Comparison of ENCODE assay signal across 11 cellular contexts in genomic region chr3:116517308-116517707, GRCh38.
DNase-seq lines count a peak whose midpoint lies in the region; ATAC-seq, FAIRE-seq and TF ChIP-seq lines count a peak whose summit lies in the region.
"Had no signal": no experiment of that assay in that cellular context is flagged by ENCODE, and none has a peak within 500 bp of the region (broad histone marks: within the 10 kb centered on the region; RNA-seq: fewer than 3 reads in every experiment).

No MANE protein-coding gene starts in this region.

- H3K4me2 ChIP-seq in KMS-11 (no peak overlapping the region), GM12878 (ENCODE audit: control insufficient read depth, insufficient read depth) (no peak overlapping the region)

- POLR2A ChIA-PET in GM12878 (lab: Charles Lee), result no interaction called here
- POLR2A ChIA-PET in activated CD4-positive, alpha-beta T cell treated with anti-CD3 and anti-CD28 coated beads, Interleukin-2, amount 10 ng/mL, durations not matched to agents 7 days and 5 days (lab: Charles Lee), result no interaction called here

- FAIRE-seq in GM12878 (lab: Jason Lieb, UNC), result no peak
- FAIRE-seq in GM12891 (lab: Jason Lieb, UNC), result no peak

- in situ Hi-C loops in GM12878 (cut with MboI), result no loop called here

- BruUV-seq in GM12878 (replicated peaks; lab: Mats Ljungman, UMichigan), result no TSS peak

- H2AFZ ChIP-seq in KMS-11 (ENCODE audit: low read depth), result no peak overlapping the region
- no peak overlapping the region for H2AFZ ChIP-seq in GM12878 (ENCODE audit: control insufficient read depth, low read depth, low read length)

- H3K27me3 ChIP-seq in KMS-11 (ENCODE audit: insufficient read depth, low read depth) (no peaks in the 10 kb centered on the region), GM12878 (replicated peaks in 1 of 2; ENCODE audit: control insufficient read depth in 2 of 2, insufficient read depth in 2 of 2, low read length in 1 of 2) (no peaks in the 10 kb centered on the region)

- no peak for TF ChIP-seq EP300 in GM12878 (IDR thresholded peaks at IDR 0.05; ENCODE audit: borderline replicate concordance in 1 of 2, control insufficient read depth in 1 of 2, low read depth in 2 of 2, low read length in 2 of 2)

- H4K20me1 ChIP-seq in KMS-11 (ENCODE audit: insufficient read depth) (no peaks in the 10 kb centered on the region), GM12878 (ENCODE audit: control insufficient read depth, insufficient read depth) (no peaks in the 10 kb centered on the region)

- H3K9ac ChIP-seq in KMS-11, result no peak overlapping the region
- no peak overlapping the region for H3K9ac ChIP-seq in GM12878 (ENCODE audit: control insufficient read depth, insufficient read depth, low read length)

- WGBS in GM12878 (ENCODE audit: insufficient coverage, insufficient replicate concordance, low lambda C conversion rate, missing lambda C conversion rate), result 82% methylated on average over 1 of the region's 1 CpG

- no peaks in the 10 kb centered on the region for H3K9me3 ChIP-seq in GM12878 (replicated peaks; ENCODE audit: control insufficient read depth, insufficient read depth, low read length)

- TF ChIP-seq POLR2A in GM12878 (IDR thresholded peaks at IDR 0.05; ENCODE audit: low read depth, low read length) (no peak), GM12891 (IDR thresholded peaks at IDR 0.05; ENCODE audit: low read depth, low read length) (no peak)

- H3K9me3 Mint-ChIP-seq in activated CD4-positive, alpha-beta T cell treated with anti-CD3 and anti-CD28 coated beads, Interleukin-2, amount 10 ng/mL, durations not matched to agents 7 days and 5 days, result no peaks in the 10 kb centered on the region
- H3K9me3 Mint-ChIP-seq: activated B cell treated with CpG ODN at 0.5 μM for 24 hours had no signal

- DNase-seq in NCI-H2171 treated with DMSO at 0.1 percent for 48 hours (lab: John Stamatoyannopoulos, UW) (peak; percentile 28), NCI-H2171 (lab: John Stamatoyannopoulos, UW) (no peak), GM12878 (ENCODE audit: low read depth, low spot score) (no peak), pons (ENCODE audit: low spot score) (peak; percentile 13), GM12891 (ENCODE audit: insufficient read length, low spot score) (no peak), Ammon's horn (ENCODE audit: low spot score) (no peak)
- DNase-seq in activated CD4-positive, alpha-beta T cell treated with anti-CD3 and anti-CD28 coated beads, Interleukin-2, amount 10 ng/mL, durations not matched to agents 7 days and 5 days, result no peak
- DNase-seq: activated B cell treated with CpG ODN at 0.5 μM for 24 hours, anterior cingulate cortex, NCI-H526 had no signal

- 0 out of 2 replicates have a peak, but pooled peaks have one; percentile 30 for TF ChIP-seq RAD21 in GM12878 (IDR thresholded peaks at IDR 0.05; ENCODE audit: insufficient read depth, low read depth, low read length)

- RAD21 ChIA-PET in GM12878 (lab: Charles Lee; ENCODE audit: unreplicated experiment), result interaction anchor here (0.6 to 1.0 kb wide), 2 partner anchors 70 to 375 kb away, joined by 4 to 5 read pairs; no protein-coding TSS in a partner anchor

- H3K27ac ChIP-seq in KMS-11, result no peak overlapping the region
- no peak overlapping the region for H3K27ac ChIP-seq in GM12878 (ENCODE audit: control insufficient read depth, insufficient read depth)

- no peaks in the 10 kb centered on the region for H3K36me3 Mint-ChIP-seq in activated CD4-positive, alpha-beta T cell treated with anti-CD3 and anti-CD28 coated beads, Interleukin-2, amount 10 ng/mL, durations not matched to agents 7 days and 5 days (ENCODE audit: low read depth)

- H3K4me3 Mint-ChIP-seq in activated CD4-positive, alpha-beta T cell treated with anti-CD3 and anti-CD28 coated beads, Interleukin-2, amount 10 ng/mL, durations not matched to agents 7 days and 5 days, result no peak overlapping the region
- H3K4me3 Mint-ChIP-seq: activated B cell treated with CpG ODN at 0.5 μM for 24 hours had no signal

- no peaks in the 10 kb centered on the region for H3K27me3 Mint-ChIP-seq in activated CD4-positive, alpha-beta T cell treated with anti-CD3 and anti-CD28 coated beads, Interleukin-2, amount 10 ng/mL, durations not matched to agents 7 days and 5 days
- H3K27me3 Mint-ChIP-seq: activated B cell treated with CpG ODN at 0.5 μM for 24 hours had no signal

- CTCF ChIA-PET in GM12878 (lab: Yijun Ruan, JAX), result interaction anchor here (0.6 to 2.1 kb wide), 8 partner anchors 9 to 376 kb away, joined by 3 to 9 read pairs (median 4); no protein-coding TSS in a partner anchor
- CTCF ChIA-PET in activated CD4-positive, alpha-beta T cell treated with anti-CD3 and anti-CD28 coated beads, Interleukin-2, amount 10 ng/mL, durations not matched to agents 7 days and 5 days (lab: Charles Lee), result no interaction called here

- H3K4me1 Mint-ChIP-seq in activated CD4-positive, alpha-beta T cell treated with anti-CD3 and anti-CD28 coated beads, Interleukin-2, amount 10 ng/mL, durations not matched to agents 7 days and 5 days, result no peaks in the 10 kb centered on the region
- H3K4me1 Mint-ChIP-seq: activated B cell treated with CpG ODN at 0.5 μM for 24 hours had no signal

- ATAC-seq in GM12878, result peak; percentile 73

- H3K79me2 ChIP-seq in KMS-11 (ENCODE audit: insufficient read depth, low read depth), result no peaks in the 10 kb centered on the region
- no peaks in the 10 kb centered on the region for H3K79me2 ChIP-seq in GM12878 (ENCODE audit: control insufficient read depth, insufficient read depth, low read length)

- no peaks in the 10 kb centered on the region for H3K36me3 ChIP-seq in KMS-11 (ENCODE audit: insufficient read depth)
- H3K36me3 ChIP-seq in GM12878 (ENCODE audit: control insufficient read depth in 2 of 2, insufficient read depth in 2 of 2, low read length in 1 of 2), result no peaks in the 10 kb centered on the region

- H3K27ac Mint-ChIP-seq in activated CD4-positive, alpha-beta T cell treated with anti-CD3 and anti-CD28 coated beads, Interleukin-2, amount 10 ng/mL, durations not matched to agents 7 days and 5 days, result no peak overlapping the region
- H3K27ac Mint-ChIP-seq: activated B cell treated with CpG ODN at 0.5 μM for 24 hours had no signal

- H3K4me3 ChIP-seq in KMS-11 (IDR thresholded peaks at IDR 0.05; ENCODE audit: insufficient read depth, low read depth, low read length), result no peak overlapping the region
- no peak overlapping the region for H3K4me3 ChIP-seq in GM12878

- SMC1A ChIA-PET in GM12878 (lab: Charles Lee; ENCODE audit: uncharacterized antibody, unreplicated experiment), result interaction anchor here (0.5 to 1.5 kb wide), 5 partner anchors 9 to 417 kb away, joined by 3 to 7 read pairs (median 3); no protein-coding TSS in a partner anchor

- intact Hi-C loops in GM12878 (cut with micrococcal nuclease; ENCODE audit: unreplicated experiment), result loop anchor here (2.0 kb wide), 1 partner anchor 377 kb away; no protein-coding TSS in a partner anchor

- H3K4me1 ChIP-seq in KMS-11 (ENCODE audit: low read depth, poor library complexity, severe bottlenecking) (no peaks in the 10 kb centered on the region), GM12878 (ENCODE audit: control insufficient read depth, insufficient read depth, low read length) (no peaks in the 10 kb centered on the region)

- peak; percentile 49 for TF ChIP-seq CTCF in KMS-11 (conservative IDR thresholded peaks at IDR 0.05; ENCODE audit: low read depth, low read length)
- peak; percentile 29 to 42 (median 35); a peak in 4 of 6 replicates for TF ChIP-seq CTCF in GM12878 (IDR thresholded peaks at IDR 0.05 in 2 of 3, conservative IDR thresholded peaks at IDR 0.05 in 1 of 3; ENCODE audit: control insufficient read depth in 2 of 3, extremely low read depth in 1 of 3, insufficient read depth in 1 of 3, low read depth in 3 of 3, low read length in 3 of 3)

TF ChIP-seq in GM12878, 131 proteins besides CTCF, POLR2A, EP300 and RAD21:
- TF ChIP-seq RFX5 (IDR thresholded peaks at IDR 0.05; ENCODE audit: low read depth, low read length) (no peak), TCF7 (IDR thresholded peaks at IDR 0.05; ENCODE audit: borderline replicate concordance) (no peak), ZNF384 (IDR thresholded peaks at IDR 0.05; ENCODE audit: borderline replicate concordance, low read depth, low read length) (no peak)

TF ChIP-seq in GM12891, 5 proteins besides CTCF, POLR2A, EP300 and RAD21:
- TF ChIP-seq POU2F2 (IDR thresholded peaks at IDR 0.05; ENCODE audit: low read depth, low read length) (no peak), SPI1 (IDR thresholded peaks at IDR 0.05; ENCODE audit: low read depth, low read length) (no peak), TAF1 (IDR thresholded peaks at IDR 0.05; ENCODE audit: low read depth, low read length) (no peak), PAX5 (IDR thresholded peaks at IDR 0.05; ENCODE audit: insufficient read depth, low read length, severe bottlenecking) (no peak), POLR2AphosphoS5 (IDR thresholded peaks at IDR 0.05; ENCODE audit: low read depth, low read length) (no peak)
TF ChIP-seq in GM12891: peak in this region for 0.

Comparison
In these comparisons a context has a peak if more than half of its experiments do, and no peak if none do; other contexts are left out.
1. DNase-seq: peak in NCI-H2171 treated with DMSO at 0.1 percent for 48 hours (single experiment) and pons (single experiment); none in NCI-H2171 (single experiment), GM12878 (single experiment), GM12891 (single experiment), activated CD4-positive, alpha-beta T cell treated with anti-CD3 and anti-CD28 coated beads, Interleukin-2, amount 10 ng/mL, durations not matched to agents 7 days and 5 days (single experiment) and Ammon's horn (single experiment).